In genomic region chr7:98420966-98421612, GRCh38 we compare ENCODE assay signal across 2 cellular contexts.
TF ChIP-seq lines count a peak whose summit lies in the region.

No MANE protein-coding gene starts in this region.

TF ChIP-seq in HCT116, 20 proteins besides CTCF, POLR2A, EP300 and RAD21:
- TF ChIP-seq ELF1 (IDR thresholded peaks at IDR 0.05; ENCODE audit: borderline replicate concordance, low read depth) (no peak), YY1 (IDR thresholded peaks at IDR 0.05; ENCODE audit: extremely low read depth, insufficient replicate concordance, low read depth, low read length) (peak; percentile 61)

TF ChIP-seq in H1, 55 proteins besides CTCF, POLR2A, EP300 and RAD21:
- TF ChIP-seq TCF12 (IDR thresholded peaks at IDR 0.05; ENCODE audit: low read depth, low read length) = 0 out of 2 replicates have a peak, but pooled peaks have one; percentile 57
- TF ChIP-seq TEAD4 (IDR thresholded peaks at IDR 0.05; ENCODE audit: low read depth, low read length) = 0 out of 2 replicates have a peak, but pooled peaks have one; percentile 9
- TF ChIP-seq BRCA1 (IDR thresholded peaks at IDR 0.05; ENCODE audit: low read depth, low read length) = no peak
- TF ChIP-seq BCL11A (IDR thresholded peaks at IDR 0.05; ENCODE audit: low read depth in 2 of 2, low read length in 2 of 2) = no peak
- 0 out of 2 replicates have a peak, but pooled peaks have one; percentile 17 for TF ChIP-seq JUND (IDR thresholded peaks at IDR 0.05; ENCODE audit: low read length)
- TF ChIP-seq SIN3A (conservative IDR thresholded peaks at IDR 0.05 in 1 of 2, IDR thresholded peaks at IDR 0.05 in 1 of 2; ENCODE audit: low read depth in 1 of 2, low read length in 2 of 2) = 0 out of 4 replicates have a peak, but pooled peaks of 1 of the 2 experiments have one; percentile 34
- TF ChIP-seq BACH1 (IDR thresholded peaks at IDR 0.05; ENCODE audit: low read length) = peak; percentile 73
- no peak for TF ChIP-seq KDM1A (IDR thresholded peaks at IDR 0.05; ENCODE audit: borderline replicate concordance, low read length)
- no peak for TF ChIP-seq NANOG (IDR thresholded peaks at IDR 0.05; ENCODE audit: insufficient read depth, low read depth, low read length, poor library complexity, severe bottlenecking)
- TF ChIP-seq CREB1 (IDR thresholded peaks at IDR 0.05) = peak; percentile 61; the same call in 1 of the 2 replicates
- TF ChIP-seq MAX (IDR thresholded peaks at IDR 0.05) = peak; percentile 97
- TF ChIP-seq RNF2 (IDR thresholded peaks at IDR 0.05; ENCODE audit: borderline replicate concordance, low read depth, low read length, missing control alignments, poor library complexity, severe bottlenecking) = no peak
- peak; percentile 94 for TF ChIP-seq E2F6 (IDR thresholded peaks at IDR 0.05)
- no peak for TF ChIP-seq POLR2AphosphoS5 (IDR thresholded peaks at IDR 0.05; ENCODE audit: low read depth, low read length)
- TF ChIP-seq ASH2L (IDR thresholded peaks at IDR 0.05; ENCODE audit: low read length) = peak; percentile 25
- no peak for TF ChIP-seq CHD1 (IDR thresholded peaks at IDR 0.05; ENCODE audit: low read depth, low read length)
- TF ChIP-seq USF2 (IDR thresholded peaks at IDR 0.05; ENCODE audit: low read length) = no peak
